2 cellular contexts compared by ENCODE assay signal in the genomic region with DNA sequence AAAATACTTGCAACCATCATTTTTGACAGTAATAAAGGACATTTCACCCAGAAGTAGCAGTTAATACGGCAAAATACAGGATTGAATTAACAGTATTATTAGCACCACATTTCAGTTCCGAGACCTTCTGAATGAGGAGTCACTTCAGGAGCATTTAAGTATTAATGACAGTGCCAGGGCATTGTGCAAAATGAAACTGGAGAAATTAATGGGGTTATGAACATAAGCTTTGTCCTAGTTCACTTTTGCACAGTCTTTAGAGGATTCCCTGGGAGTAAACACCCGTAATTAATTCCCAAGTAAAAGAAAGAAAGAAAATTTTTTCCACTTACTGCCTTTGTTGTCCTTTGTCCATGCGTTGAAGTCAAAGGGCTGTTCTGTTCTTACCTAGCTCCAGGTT.
TF ChIP-seq lines count a peak whose summit lies in the region.

No MANE protein-coding gene starts in this region.

TF ChIP-seq in GM23338, 12 proteins besides CTCF, POLR2A, EP300 and RAD21 (continued from another document):
- TF ChIP-seq REST (IDR thresholded peaks at IDR 0.05; ENCODE audit: unreplicated experiment) (no peak), POLR2AphosphoS5 (IDR thresholded peaks at IDR 0.05; ENCODE audit: low read depth) (no peak), CREB1 (CRISPR knock-in tag; IDR thresholded peaks at IDR 0.05; ENCODE audit: low read depth) (no peak), NANOG (IDR thresholded peaks at IDR 0.05; ENCODE audit: borderline replicate concordance) (no peak), JUNB (IDR thresholded peaks at IDR 0.05; ENCODE audit: unreplicated experiment) (no peak)
- TF ChIP-seq, protein P1, sequence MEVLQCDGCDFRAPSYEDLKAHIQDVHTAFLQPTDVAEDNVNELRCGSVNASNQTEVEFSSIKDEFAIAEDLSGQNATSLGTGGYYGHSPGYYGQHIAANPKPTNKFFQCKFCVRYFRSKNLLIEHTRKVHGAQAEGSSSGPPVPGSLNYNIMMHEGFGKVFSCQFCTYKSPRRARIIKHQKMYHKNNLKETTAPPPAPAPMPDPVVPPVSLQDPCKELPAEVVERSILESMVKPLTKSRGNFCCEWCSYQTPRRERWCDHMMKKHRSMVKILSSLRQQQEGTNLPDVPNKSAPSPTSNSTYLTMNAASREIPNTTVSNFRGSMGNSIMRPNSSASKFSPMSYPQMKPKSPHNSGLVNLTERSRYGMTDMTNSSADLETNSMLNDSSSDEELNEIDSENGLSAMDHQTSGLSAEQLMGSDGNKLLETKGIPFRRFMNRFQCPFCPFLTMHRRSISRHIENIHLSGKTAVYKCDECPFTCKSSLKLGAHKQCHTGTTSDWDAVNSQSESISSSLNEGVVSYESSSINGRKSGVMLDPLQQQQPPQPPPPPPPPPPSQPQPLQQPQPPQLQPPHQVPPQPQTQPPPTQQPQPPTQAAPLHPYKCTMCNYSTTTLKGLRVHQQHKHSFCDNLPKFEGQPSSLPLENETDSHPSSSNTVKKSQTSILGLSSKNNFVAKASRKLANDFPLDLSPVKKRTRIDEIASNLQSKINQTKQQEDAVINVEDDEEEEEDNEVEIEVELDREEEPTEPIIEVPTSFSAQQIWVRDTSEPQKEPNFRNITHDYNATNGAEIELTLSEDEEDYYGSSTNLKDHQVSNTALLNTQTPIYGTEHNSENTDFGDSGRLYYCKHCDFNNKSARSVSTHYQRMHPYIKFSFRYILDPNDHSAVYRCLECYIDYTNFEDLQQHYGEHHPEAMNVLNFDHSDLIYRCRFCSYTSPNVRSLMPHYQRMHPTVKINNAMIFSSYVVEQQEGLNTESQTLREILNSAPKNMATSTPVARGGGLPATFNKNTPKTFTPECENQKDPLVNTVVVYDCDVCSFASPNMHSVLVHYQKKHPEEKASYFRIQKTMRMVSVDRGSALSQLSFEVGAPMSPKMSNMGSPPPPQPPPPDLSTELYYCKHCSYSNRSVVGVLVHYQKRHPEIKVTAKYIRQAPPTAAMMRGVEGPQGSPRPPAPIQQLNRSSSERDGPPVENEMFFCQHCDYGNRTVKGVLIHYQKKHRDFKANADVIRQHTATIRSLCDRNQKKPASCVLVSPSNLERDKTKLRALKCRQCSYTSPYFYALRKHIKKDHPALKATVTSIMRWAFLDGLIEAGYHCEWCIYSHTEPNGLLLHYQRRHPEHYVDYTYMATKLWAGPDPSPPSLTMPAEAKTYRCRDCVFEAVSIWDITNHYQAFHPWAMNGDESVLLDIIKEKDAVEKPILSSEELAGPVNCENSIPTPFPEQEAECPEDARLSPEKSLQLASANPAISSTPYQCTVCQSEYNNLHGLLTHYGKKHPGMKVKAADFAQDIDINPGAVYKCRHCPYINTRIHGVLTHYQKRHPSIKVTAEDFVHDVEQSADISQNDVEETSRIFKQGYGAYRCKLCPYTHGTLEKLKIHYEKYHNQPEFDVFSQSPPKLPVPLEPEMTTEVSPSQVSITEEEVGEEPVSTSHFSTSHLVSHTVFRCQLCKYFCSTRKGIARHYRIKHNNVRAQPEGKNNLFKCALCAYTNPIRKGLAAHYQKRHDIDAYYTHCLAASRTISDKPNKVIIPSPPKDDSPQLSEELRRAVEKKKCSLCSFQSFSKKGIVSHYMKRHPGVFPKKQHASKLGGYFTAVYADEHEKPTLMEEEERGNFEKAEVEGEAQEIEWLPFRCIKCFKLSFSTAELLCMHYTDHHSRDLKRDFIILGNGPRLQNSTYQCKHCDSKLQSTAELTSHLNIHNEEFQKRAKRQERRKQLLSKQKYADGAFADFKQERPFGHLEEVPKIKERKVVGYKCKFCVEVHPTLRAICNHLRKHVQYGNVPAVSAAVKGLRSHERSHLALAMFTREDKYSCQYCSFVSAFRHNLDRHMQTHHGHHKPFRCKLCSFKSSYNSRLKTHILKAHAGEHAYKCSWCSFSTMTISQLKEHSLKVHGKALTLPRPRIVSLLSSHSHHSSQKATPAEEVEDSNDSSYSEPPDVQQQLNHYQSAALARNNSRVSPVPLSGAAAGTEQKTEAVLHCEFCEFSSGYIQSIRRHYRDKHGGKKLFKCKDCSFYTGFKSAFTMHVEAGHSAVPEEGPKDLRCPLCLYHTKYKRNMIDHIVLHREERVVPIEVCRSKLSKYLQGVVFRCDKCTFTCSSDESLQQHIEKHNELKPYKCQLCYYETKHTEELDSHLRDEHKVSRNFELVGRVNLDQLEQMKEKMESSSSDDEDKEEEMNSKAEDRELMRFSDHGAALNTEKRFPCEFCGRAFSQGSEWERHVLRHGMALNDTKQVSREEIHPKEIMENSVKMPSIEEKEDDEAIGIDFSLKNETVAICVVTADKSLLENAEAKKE (CRISPR knock-in tag; IDR thresholded peaks at IDR 0.05): no peak
TF ChIP-seq in GM23338: peak in this region for 0.

TF ChIP-seq in WTC11, 78 proteins besides CTCF, POLR2A, EP300 and RAD21 (continued from another document):
- TF ChIP-seq, protein P2, sequence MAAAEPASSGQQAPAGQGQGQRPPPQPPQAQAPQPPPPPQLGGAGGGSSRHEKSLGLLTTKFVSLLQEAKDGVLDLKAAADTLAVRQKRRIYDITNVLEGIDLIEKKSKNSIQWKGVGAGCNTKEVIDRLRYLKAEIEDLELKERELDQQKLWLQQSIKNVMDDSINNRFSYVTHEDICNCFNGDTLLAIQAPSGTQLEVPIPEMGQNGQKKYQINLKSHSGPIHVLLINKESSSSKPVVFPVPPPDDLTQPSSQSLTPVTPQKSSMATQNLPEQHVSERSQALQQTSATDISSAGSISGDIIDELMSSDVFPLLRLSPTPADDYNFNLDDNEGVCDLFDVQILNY (CRISPR knock-in tag; IDR thresholded peaks at IDR 0.05): no peak
- TF ChIP-seq ZNF232 (CRISPR knock-in tag; IDR thresholded peaks at IDR 0.05) (no peak), FOXP1 (CRISPR knock-in tag; IDR thresholded peaks at IDR 0.05; ENCODE audit: borderline replicate concordance) (no peak), RORB (CRISPR knock-in tag; IDR thresholded peaks at IDR 0.05) (no peak), KAT7 (CRISPR knock-in tag; IDR thresholded peaks at IDR 0.05; ENCODE audit: borderline replicate concordance) (no peak), ATF1 (CRISPR knock-in tag; IDR thresholded peaks at IDR 0.05) (no peak), CDX4 (CRISPR knock-in tag; IDR thresholded peaks at IDR 0.05; ENCODE audit: borderline replicate concordance) (no peak), JUN (CRISPR knock-in tag; IDR thresholded peaks at IDR 0.05) (no peak)
